Comparison of ENCODE assay signal across 8 cellular contexts in genomic region chr12:131896080-131896810, GRCh38. TPM values are rescaled to one million over a fixed set of nuclear protein-coding genes. Genes with fewer than 3 reads are reported as not detected.
DNase-seq lines count a peak whose midpoint lies in the region; ATAC-seq and TF ChIP-seq lines count a peak whose summit lies in the region.

No MANE protein-coding gene starts in this region.

- no peaks in the 10 kb centered on the region for H3K36me3 ChIP-seq in KMS-11 (ENCODE audit: insufficient read depth)
- peaks cover 19% of the 10 kb centered on the region for H3K36me3 ChIP-seq in left ventricle myocardium inferior
- no peaks in the 10 kb centered on the region for H3K36me3 ChIP-seq in transverse colon

- peak overlapping the region; percentile 41 for H3K4me2 ChIP-seq in KMS-11

- TF ChIP-seq EP300 in transverse colon (IDR thresholded peaks at IDR 0.05; ENCODE audit: low read depth), result no peak

- POLR2A ChIA-PET in T-cell (lab: Charles Lee), result no interaction called here

- ATAC-seq in GM21786 (IDR thresholded peaks at IDR 0.05; ENCODE audit: unreplicated experiment), result peak; percentile 58
- ATAC-seq in T-cell (replicated peaks in 1 of 4), result peak; percentile 43 to 54 (median 46)

- no peaks in the 10 kb centered on the region for H3K9me3 Mint-ChIP-seq in T-cell

- H3K4me3 ChIP-seq in KMS-11 (IDR thresholded peaks at IDR 0.05; ENCODE audit: insufficient read depth, low read depth, low read length), result no peak overlapping the region
- peak overlapping the region; percentile 79 for H3K4me3 ChIP-seq in left ventricle myocardium inferior
- H3K4me3 ChIP-seq in transverse colon, result peak overlapping the region; percentile 60 to 90 (median 76)

- peaks cover 21 to 26% (median 26%) of the 10 kb centered on the region in 3 donors for H3K4me1 Mint-ChIP-seq in T-cell

- H3K79me2 ChIP-seq in KMS-11 (ENCODE audit: insufficient read depth, low read depth), result no peaks in the 10 kb centered on the region

- peak overlapping the region in 1 of 2 donors; percentile 82 for H3K27ac Mint-ChIP-seq in T-cell

- H3K9ac ChIP-seq in KMS-11, result peak overlapping the region; percentile 71; the same call in 1 of the 2 replicates

- intact Hi-C loops in left ventricle myocardium inferior (cut with micrococcal nuclease), result no loop called here
- intact Hi-C loops in posterior cingulate gyrus (cut with DNase I), result no loop called here
- intact Hi-C loops in transverse colon (cut with DNase I; ENCODE audit: low total_unique reads), result no loop called here

- H3K27ac ChIP-seq in KMS-11 (peak overlapping the region; percentile 76), left ventricle myocardium inferior (replicated peaks) (peak overlapping the region; percentile 99), transverse colon (peak overlapping the region; percentile 93 to 98 (median 94))

- H3K9me3 ChIP-seq in left ventricle myocardium inferior (replicated peaks) (no peaks in the 10 kb centered on the region), transverse colon (no peaks in the 10 kb centered on the region)

- no peaks in the 10 kb centered on the region for H4K20me1 ChIP-seq in KMS-11 (ENCODE audit: insufficient read depth)

- H3K27me3 Mint-ChIP-seq in T-cell, result no peaks in the 10 kb centered on the region

- WGBS in transverse colon (ENCODE audit: low coverage in 1 of 2), 2 donors, result 9% methylated on average over 7 of the region's 39 CpGs; no CpG with 5 or more reads in 1 of the 2 donors

- peak overlapping the region; percentile 44 for H2AFZ ChIP-seq in KMS-11 (ENCODE audit: low read depth)

- H3K36me3 Mint-ChIP-seq in T-cell, result no peaks in the 10 kb centered on the region

- no peaks in the 10 kb centered on the region for H3K27me3 ChIP-seq in KMS-11 (ENCODE audit: insufficient read depth, low read depth)
- no peaks in the 10 kb centered on the region for H3K27me3 ChIP-seq in left ventricle myocardium inferior (ENCODE audit: low read depth)
- no peaks in the 10 kb centered on the region for H3K27me3 ChIP-seq in transverse colon

- no peak for TF ChIP-seq CTCF in KMS-11 (conservative IDR thresholded peaks at IDR 0.05; ENCODE audit: low read depth, low read length)
- no peak for TF ChIP-seq CTCF in left ventricle myocardium inferior (IDR thresholded peaks at IDR 0.05; ENCODE audit: borderline replicate concordance)
- TF ChIP-seq CTCF in transverse colon (IDR thresholded peaks at IDR 0.05), result no peak

- TF ChIP-seq POLR2A in transverse colon (IDR thresholded peaks at IDR 0.05), result peak; percentile 95

- CTCF ChIA-PET in T-cell (lab: Charles Lee), result no interaction called here

- peak overlapping the region; percentile 81 to 88 (median 87) for H3K4me3 Mint-ChIP-seq in T-cell

- DNase-seq in DMS53 (lab: John Stamatoyannopoulos, UW), result peak; percentile 98
- DNase-seq in T-cell, result peak in 30 of 34 experiments; percentile 28 to 66 (median 41)
- peak in 54 of 56 donors; percentile 27 to 88 (median 70) for DNase-seq in amygdala (lab: John Stamatoyannopoulos, UW)
- peak; percentile 92 for DNase-seq in left ventricle myocardium inferior
- peak; percentile 64 to 96 (median 80) for DNase-seq in posterior cingulate gyrus
- peak; percentile 93 for DNase-seq in transverse colon

- in situ Hi-C loops in transverse colon (cut with MboI; ENCODE audit: low pct_ligation_motif_present in 1 of 4, low pct_unique_long_range_greater_than_20kb in 1 of 4, low sequenced_read_pairs in 3 of 4), result no loop called here

- H3K4me1 ChIP-seq in KMS-11 (ENCODE audit: low read depth, poor library complexity, severe bottlenecking) (peaks cover 7% of the 10 kb centered on the region), left ventricle myocardium inferior (peaks cover 61% of the 10 kb centered on the region), transverse colon (peaks cover 9 to 23% (median 15%) of the 10 kb centered on the region in 4 donors)

RNA-seq across cellular contexts. Expression of gene ULK1, which starts 1.8 kb away (rescaled TPM):
- 10 to 100 TPM; 53.3 to 89.6 (median 57.8) TPM for total RNA-seq in T-cell
- total RNA-seq in left ventricle myocardium inferior, result 57.4 TPM
- total RNA-seq in transverse colon, result 100 to 1,000 TPM in 1 of 4 donors, 10 to 100 TPM in 3; 17.5 to 140 (median 28.0) TPM

RNA-seq across cellular contexts. Expression of gene PUS1, which starts 32.8 kb away (rescaled TPM):
- total RNA-seq in T-cell (10 to 100 TPM; 27.8 to 71.4 (median 66.5) TPM), left ventricle myocardium inferior (7.7 TPM), transverse colon (10 to 100 TPM; 11.9 to 48.8 (median 23.1) TPM)

RNA-seq across cellular contexts. Expression of gene EP400, which starts 53.5 kb away (rescaled TPM):
- 10 to 100 TPM; 75.7 to 84.3 (median 79.2) TPM for total RNA-seq in T-cell
- 15.3 TPM for total RNA-seq in left ventricle myocardium inferior
- 10 to 100 TPM; 25.4 to 67.3 (median 37.5) TPM for total RNA-seq in transverse colon

Comparison
In these comparisons a context has a peak if more than half of its experiments do, and no peak if none do; other contexts are left out.
1. DNase-seq: peak in every context shown above with its lines; median percentile 98 in DMS53; 93 in transverse colon; 92 in left ventricle myocardium inferior; 80 in posterior cingulate gyrus; 70 in amygdala; 41 in T-cell.